In genomic region chr9:3385871-3386270, GRCh38 we compare ENCODE assay signal across 9 cellular contexts.
A peak's percentile ranks its signal among the peaks of the same experiment; 100 is the strongest.
DNase-seq lines count a peak whose midpoint lies in the region; ATAC-seq and FAIRE-seq lines count a peak whose summit lies in the region.
"Had no signal": no experiment of that assay in that cellular context is flagged by ENCODE, and none has a peak within 500 bp of the region (broad histone marks: within the 10 kb centered on the region; RNA-seq: fewer than 3 reads in every experiment).

No MANE protein-coding gene starts in this region.

- H3K27me3 Mint-ChIP-seq in naive thymus-derived CD8-positive, alpha-beta T cell = no peaks in the 10 kb centered on the region

- POLR2A ChIA-PET in naive thymus-derived CD8-positive, alpha-beta T cell (lab: Charles Lee) = no interaction called here

- H3K4me1 Mint-ChIP-seq in naive thymus-derived CD8-positive, alpha-beta T cell = peaks cover 12 to 24% (median 22%) of the 10 kb centered on the region in 4 donors

- DNase-seq in iris pigment epithelial cell (ENCODE audit: low read depth) (peak; percentile 3), left ventricle myocardium superior (no peak), frontal cortex (ENCODE audit: low spot score in 2 of 2) (no peak), hypothalamus (lab: John Stamatoyannopoulos, UW) (no peak)
- no peak for DNase-seq in naive thymus-derived CD8-positive, alpha-beta T cell
- DNase-seq: DMS79 treated with DMSO at 0.1 percent for 48 hours had no signal

- peaks cover 39 to 55% (median 44%) of the 10 kb centered on the region in 3 donors for H3K36me3 Mint-ChIP-seq in naive thymus-derived CD8-positive, alpha-beta T cell

- peaks cover 0 to 23% (median 0%) of the 10 kb centered on the region in 9 donors for H3K9me3 Mint-ChIP-seq in naive thymus-derived CD8-positive, alpha-beta T cell

- peak overlapping the region in 1 of 10 donors; percentile 1 for H3K4me3 Mint-ChIP-seq in naive thymus-derived CD8-positive, alpha-beta T cell

- H3K27ac Mint-ChIP-seq in naive thymus-derived CD8-positive, alpha-beta T cell = peak overlapping the region in 2 of 10 donors; percentile 11 to 25

- no peak for FAIRE-seq in frontal cortex (lab: Jason Lieb, UNC)

- intact Hi-C loops in left ventricle myocardium superior (cut with micrococcal nuclease) = no loop called here

- peak; percentile 90 for ATAC-seq in GM18517 (IDR thresholded peaks at IDR 0.05; ENCODE audit: unreplicated experiment)
- ATAC-seq in GM21529 (IDR thresholded peaks at IDR 0.05; ENCODE audit: unreplicated experiment) = peak; percentile 97
- ATAC-seq in HG03457 (IDR thresholded peaks at IDR 0.05; ENCODE audit: unreplicated experiment) = peak; percentile 94
- ATAC-seq in left ventricle myocardium superior = no peak
- ATAC-seq in naive thymus-derived CD8-positive, alpha-beta T cell = no peak

Comparison
In these comparisons a context has a peak if more than half of its experiments do, and no peak if none do; other contexts are left out.
1. ATAC-seq: peak in GM18517 (single experiment), GM21529 (single experiment) and HG03457 (single experiment); none in left ventricle myocardium superior (single experiment) and naive thymus-derived CD8-positive, alpha-beta T cell (0 of 2).